1 cellular context compared by ENCODE assay signal in the genomic region with DNA sequence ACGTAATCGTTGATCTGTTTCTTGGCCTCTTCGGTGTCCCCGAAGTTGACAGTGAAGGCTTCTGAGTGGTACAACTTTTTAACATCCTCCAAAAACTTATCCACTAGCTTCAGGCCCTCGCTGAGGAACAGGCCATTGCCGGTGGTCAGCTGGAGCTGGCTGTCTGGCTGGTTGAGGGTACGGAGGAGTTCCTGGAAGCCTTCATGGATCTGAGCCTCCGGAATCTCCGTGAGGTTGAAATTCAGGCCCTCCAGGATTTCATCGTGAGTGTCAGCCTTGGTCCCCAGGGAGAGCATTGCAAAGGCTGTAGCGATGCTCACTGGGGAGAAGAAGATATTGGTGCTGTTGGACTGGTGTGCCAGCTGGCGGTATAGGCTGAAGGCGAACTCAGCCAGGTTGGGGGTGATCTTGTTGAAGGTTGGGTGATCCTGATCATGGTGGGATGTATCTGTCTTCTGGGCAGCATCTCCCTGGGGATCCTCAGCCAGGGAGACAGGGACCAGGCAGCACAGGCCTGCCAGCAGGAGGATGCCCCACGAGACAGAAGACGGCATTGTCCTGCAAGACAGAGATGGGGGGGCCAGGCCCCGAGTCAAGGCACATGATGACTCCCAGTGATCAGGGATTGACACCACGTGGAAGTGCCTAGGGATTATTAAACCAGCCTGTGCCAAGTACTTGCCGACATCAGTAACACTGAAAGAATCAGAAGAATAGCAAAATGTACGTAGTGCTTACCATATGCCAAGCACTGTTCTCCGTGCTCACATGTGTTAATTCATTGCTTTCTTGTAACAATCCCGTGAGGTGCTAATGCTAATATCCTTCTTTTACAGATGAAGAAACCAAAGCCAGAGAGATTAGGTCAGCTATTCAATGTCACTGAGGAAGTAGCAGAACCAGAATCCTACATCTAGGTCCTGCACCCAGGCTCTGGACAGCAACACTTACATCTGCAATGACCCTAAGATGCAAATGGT.
A peak's percentile ranks its signal among the peaks of the same experiment; 100 is the strongest.
TF ChIP-seq lines count a peak whose summit lies in the region.

No MANE protein-coding gene starts in this region.

TF ChIP-seq in HepG2, 621 proteins besides CTCF, POLR2A, EP300 and RAD21 (continued from another document):
- TF ChIP-seq ZC3H4 (CRISPR knock-in tag; IDR thresholded peaks at IDR 0.05; ENCODE audit: borderline replicate concordance) (no peak), MLLT10 (CRISPR knock-in tag; IDR thresholded peaks at IDR 0.05) (peak; percentile 43; the same call in 1 of the 2 replicates), ZC3H13 (CRISPR knock-in tag; IDR thresholded peaks at IDR 0.05) (peak; percentile 79), ZFP37 (CRISPR knock-in tag; IDR thresholded peaks at IDR 0.05; ENCODE audit: borderline replicate concordance) (no peak), ZBTB38 (CRISPR knock-in tag; IDR thresholded peaks at IDR 0.05) (peak; percentile 73; the same call in 1 of the 2 replicates), SALL1 (CRISPR knock-in tag; IDR thresholded peaks at IDR 0.05) (0 out of 2 replicates have a peak, but pooled peaks have one; percentile 17), ZNF598 (CRISPR knock-in tag; IDR thresholded peaks at IDR 0.05; ENCODE audit: borderline replicate concordance) (no peak), ZFY (CRISPR knock-in tag; IDR thresholded peaks at IDR 0.05) (peak; percentile 23; the same call in 1 of the 2 replicates), TOPORS (CRISPR knock-in tag; IDR thresholded peaks at IDR 0.05) (peak; percentile 75; the same call in 1 of the 2 replicates), AGO2 (optimal IDR thresholded peaks at IDR 0.05; ENCODE audit: low read depth, low read length) (peak; percentile 95), ATAD3A (CRISPR knock-in tag; IDR thresholded peaks at IDR 0.05) (no peak), MYC (CRISPR knock-in tag; IDR thresholded peaks at IDR 0.05; ENCODE audit: borderline replicate concordance) (peak; percentile 50; the same call in 1 of the 2 replicates), ZFX (CRISPR knock-in tag; IDR thresholded peaks at IDR 0.05; ENCODE audit: low read depth) (peak; percentile 23; the same call in 1 of the 2 replicates), ZNF468 (CRISPR knock-in tag; IDR thresholded peaks at IDR 0.05) (no peak), ZNF879 (CRISPR knock-in tag; IDR thresholded peaks at IDR 0.05) (peak; percentile 40; the same call in 1 of the 2 replicates), ZNF430 (CRISPR knock-in tag; IDR thresholded peaks at IDR 0.05) (0 out of 2 replicates have a peak, but pooled peaks have one; percentile 2), GTF3A (CRISPR knock-in tag; conservative IDR thresholded peaks at IDR 0.05) (no peak), RBM39 (IDR thresholded peaks at IDR 0.05; ENCODE audit: low read depth, low read length, poor library complexity, severe bottlenecking) (peak; percentile 56), FIP1L1 (IDR thresholded peaks at IDR 0.05; ENCODE audit: borderline replicate concordance, insufficient read depth, low read depth, low read length) (peak; percentile 91; the same call in 1 of the 2 replicates), ZNF652 (CRISPR knock-in tag; IDR thresholded peaks at IDR 0.05; ENCODE audit: borderline replicate concordance, low read depth) (0 out of 2 replicates have a peak, but pooled peaks have one; percentile 5), REPIN1 (CRISPR knock-in tag; IDR thresholded peaks at IDR 0.05; ENCODE audit: borderline replicate concordance, low read depth) (peak; percentile 39; the same call in 1 of the 2 replicates), POLR2G (IDR thresholded peaks at IDR 0.05; ENCODE audit: low read depth, low read length) (peak; percentile 84), RORA (CRISPR knock-in tag; IDR thresholded peaks at IDR 0.05) (no peak), LCORL (IDR thresholded peaks at IDR 0.05) (no peak), LCORL (CRISPR knock-in tag; IDR thresholded peaks at IDR 0.05) (0 out of 2 replicates have a peak, but pooled peaks have one; percentile 22), TMF1 (CRISPR knock-in tag; IDR thresholded peaks at IDR 0.05; ENCODE audit: low read depth) (0 out of 2 replicates have a peak, but pooled peaks have one; percentile 73), FOXC1 (CRISPR knock-in tag; IDR thresholded peaks at IDR 0.05; ENCODE audit: borderline replicate concordance) (peak; percentile 66; the same call in 1 of the 2 replicates), ZNF225 (CRISPR knock-in tag; IDR thresholded peaks at IDR 0.05) (0 out of 2 replicates have a peak, but pooled peaks have one; percentile 69), ZNF546 (CRISPR knock-in tag; conservative IDR thresholded peaks at IDR 0.05) (no peak), ZSCAN21 (CRISPR knock-in tag; IDR thresholded peaks at IDR 0.05; ENCODE audit: borderline replicate concordance) (0 out of 2 replicates have a peak, but pooled peaks have one; percentile 26)
- TF ChIP-seq, protein P1, sequence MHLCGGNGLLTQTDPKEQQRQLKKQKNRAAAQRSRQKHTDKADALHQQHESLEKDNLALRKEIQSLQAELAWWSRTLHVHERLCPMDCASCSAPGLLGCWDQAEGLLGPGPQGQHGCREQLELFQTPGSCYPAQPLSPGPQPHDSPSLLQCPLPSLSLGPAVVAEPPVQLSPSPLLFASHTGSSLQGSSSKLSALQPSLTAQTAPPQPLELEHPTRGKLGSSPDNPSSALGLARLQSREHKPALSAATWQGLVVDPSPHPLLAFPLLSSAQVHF (CRISPR knock-in tag; IDR thresholded peaks at IDR 0.05) = peak; percentile 44; the same call in 1 of the 2 replicates
- TF ChIP-seq, protein P2, sequence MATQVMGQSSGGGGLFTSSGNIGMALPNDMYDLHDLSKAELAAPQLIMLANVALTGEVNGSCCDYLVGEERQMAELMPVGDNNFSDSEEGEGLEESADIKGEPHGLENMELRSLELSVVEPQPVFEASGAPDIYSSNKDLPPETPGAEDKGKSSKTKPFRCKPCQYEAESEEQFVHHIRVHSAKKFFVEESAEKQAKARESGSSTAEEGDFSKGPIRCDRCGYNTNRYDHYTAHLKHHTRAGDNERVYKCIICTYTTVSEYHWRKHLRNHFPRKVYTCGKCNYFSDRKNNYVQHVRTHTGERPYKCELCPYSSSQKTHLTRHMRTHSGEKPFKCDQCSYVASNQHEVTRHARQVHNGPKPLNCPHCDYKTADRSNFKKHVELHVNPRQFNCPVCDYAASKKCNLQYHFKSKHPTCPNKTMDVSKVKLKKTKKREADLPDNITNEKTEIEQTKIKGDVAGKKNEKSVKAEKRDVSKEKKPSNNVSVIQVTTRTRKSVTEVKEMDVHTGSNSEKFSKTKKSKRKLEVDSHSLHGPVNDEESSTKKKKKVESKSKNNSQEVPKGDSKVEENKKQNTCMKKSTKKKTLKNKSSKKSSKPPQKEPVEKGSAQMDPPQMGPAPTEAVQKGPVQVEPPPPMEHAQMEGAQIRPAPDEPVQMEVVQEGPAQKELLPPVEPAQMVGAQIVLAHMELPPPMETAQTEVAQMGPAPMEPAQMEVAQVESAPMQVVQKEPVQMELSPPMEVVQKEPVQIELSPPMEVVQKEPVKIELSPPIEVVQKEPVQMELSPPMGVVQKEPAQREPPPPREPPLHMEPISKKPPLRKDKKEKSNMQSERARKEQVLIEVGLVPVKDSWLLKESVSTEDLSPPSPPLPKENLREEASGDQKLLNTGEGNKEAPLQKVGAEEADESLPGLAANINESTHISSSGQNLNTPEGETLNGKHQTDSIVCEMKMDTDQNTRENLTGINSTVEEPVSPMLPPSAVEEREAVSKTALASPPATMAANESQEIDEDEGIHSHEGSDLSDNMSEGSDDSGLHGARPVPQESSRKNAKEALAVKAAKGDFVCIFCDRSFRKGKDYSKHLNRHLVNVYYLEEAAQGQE (IDR thresholded peaks at IDR 0.05; ENCODE audit: borderline replicate concordance in 1 of 2, low read depth in 1 of 2, low read length in 2 of 2) = no peak
- TF ChIP-seq, protein P3, sequence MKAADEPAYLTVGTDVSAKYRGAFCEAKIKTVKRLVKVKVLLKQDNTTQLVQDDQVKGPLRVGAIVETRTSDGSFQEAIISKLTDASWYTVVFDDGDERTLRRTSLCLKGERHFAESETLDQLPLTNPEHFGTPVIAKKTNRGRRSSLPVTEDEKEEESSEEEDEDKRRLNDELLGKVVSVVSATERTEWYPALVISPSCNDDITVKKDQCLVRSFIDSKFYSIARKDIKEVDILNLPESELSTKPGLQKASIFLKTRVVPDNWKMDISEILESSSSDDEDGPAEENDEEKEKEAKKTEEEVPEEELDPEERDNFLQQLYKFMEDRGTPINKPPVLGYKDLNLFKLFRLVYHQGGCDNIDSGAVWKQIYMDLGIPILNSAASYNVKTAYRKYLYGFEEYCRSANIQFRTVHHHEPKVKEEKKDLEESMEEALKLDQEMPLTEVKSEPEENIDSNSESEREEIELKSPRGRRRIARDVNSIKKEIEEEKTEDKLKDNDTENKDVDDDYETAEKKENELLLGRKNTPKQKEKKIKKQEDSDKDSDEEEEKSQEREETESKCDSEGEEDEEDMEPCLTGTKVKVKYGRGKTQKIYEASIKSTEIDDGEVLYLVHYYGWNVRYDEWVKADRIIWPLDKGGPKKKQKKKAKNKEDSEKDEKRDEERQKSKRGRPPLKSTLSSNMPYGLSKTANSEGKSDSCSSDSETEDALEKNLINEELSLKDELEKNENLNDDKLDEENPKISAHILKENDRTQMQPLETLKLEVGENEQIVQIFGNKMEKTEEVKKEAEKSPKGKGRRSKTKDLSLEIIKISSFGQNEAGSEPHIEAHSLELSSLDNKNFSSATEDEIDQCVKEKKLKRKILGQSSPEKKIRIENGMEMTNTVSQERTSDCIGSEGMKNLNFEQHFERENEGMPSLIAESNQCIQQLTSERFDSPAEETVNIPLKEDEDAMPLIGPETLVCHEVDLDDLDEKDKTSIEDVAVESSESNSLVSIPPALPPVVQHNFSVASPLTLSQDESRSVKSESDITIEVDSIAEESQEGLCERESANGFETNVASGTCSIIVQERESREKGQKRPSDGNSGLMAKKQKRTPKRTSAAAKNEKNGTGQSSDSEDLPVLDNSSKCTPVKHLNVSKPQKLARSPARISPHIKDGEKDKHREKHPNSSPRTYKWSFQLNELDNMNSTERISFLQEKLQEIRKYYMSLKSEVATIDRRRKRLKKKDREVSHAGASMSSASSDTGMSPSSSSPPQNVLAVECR (CRISPR knock-in tag; IDR thresholded peaks at IDR 0.05; ENCODE audit: borderline replicate concordance) = peak; percentile 61
- TF ChIP-seq, protein P4, sequence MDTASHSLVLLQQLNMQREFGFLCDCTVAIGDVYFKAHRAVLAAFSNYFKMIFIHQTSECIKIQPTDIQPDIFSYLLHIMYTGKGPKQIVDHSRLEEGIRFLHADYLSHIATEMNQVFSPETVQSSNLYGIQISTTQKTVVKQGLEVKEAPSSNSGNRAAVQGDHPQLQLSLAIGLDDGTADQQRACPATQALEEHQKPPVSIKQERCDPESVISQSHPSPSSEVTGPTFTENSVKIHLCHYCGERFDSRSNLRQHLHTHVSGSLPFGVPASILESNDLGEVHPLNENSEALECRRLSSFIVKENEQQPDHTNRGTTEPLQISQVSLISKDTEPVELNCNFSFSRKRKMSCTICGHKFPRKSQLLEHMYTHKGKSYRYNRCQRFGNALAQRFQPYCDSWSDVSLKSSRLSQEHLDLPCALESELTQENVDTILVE (CRISPR knock-in tag; IDR thresholded peaks at IDR 0.05) = 0 out of 2 replicates have a peak, but pooled peaks have one; percentile 26
- TF ChIP-seq, protein P5, sequence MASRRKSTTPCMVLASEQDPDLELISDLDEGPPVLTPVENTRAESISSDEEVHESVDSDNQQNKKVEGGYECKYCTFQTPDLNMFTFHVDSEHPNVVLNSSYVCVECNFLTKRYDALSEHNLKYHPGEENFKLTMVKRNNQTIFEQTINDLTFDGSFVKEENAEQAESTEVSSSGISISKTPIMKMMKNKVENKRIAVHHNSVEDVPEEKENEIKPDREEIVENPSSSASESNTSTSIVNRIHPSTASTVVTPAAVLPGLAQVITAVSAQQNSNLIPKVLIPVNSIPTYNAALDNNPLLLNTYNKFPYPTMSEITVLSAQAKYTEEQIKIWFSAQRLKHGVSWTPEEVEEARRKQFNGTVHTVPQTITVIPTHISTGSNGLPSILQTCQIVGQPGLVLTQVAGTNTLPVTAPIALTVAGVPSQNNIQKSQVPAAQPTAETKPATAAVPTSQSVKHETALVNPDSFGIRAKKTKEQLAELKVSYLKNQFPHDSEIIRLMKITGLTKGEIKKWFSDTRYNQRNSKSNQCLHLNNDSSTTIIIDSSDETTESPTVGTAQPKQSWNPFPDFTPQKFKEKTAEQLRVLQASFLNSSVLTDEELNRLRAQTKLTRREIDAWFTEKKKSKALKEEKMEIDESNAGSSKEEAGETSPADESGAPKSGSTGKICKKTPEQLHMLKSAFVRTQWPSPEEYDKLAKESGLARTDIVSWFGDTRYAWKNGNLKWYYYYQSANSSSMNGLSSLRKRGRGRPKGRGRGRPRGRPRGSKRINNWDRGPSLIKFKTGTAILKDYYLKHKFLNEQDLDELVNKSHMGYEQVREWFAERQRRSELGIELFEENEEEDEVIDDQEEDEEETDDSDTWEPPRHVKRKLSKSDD (CRISPR knock-in tag; IDR thresholded peaks at IDR 0.05; ENCODE audit: low read depth) = no peak
- TF ChIP-seq, protein P6, sequence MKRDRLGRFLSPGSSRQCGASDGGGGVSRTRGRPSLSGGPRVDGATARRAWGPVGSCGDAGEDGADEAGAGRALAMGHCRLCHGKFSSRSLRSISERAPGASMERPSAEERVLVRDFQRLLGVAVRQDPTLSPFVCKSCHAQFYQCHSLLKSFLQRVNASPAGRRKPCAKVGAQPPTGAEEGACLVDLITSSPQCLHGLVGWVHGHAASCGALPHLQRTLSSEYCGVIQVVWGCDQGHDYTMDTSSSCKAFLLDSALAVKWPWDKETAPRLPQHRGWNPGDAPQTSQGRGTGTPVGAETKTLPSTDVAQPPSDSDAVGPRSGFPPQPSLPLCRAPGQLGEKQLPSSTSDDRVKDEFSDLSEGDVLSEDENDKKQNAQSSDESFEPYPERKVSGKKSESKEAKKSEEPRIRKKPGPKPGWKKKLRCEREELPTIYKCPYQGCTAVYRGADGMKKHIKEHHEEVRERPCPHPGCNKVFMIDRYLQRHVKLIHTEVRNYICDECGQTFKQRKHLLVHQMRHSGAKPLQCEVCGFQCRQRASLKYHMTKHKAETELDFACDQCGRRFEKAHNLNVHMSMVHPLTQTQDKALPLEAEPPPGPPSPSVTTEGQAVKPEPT (CRISPR knock-in tag; IDR thresholded peaks at IDR 0.05; ENCODE audit: low read depth) = no peak
- TF ChIP-seq, protein P7, sequence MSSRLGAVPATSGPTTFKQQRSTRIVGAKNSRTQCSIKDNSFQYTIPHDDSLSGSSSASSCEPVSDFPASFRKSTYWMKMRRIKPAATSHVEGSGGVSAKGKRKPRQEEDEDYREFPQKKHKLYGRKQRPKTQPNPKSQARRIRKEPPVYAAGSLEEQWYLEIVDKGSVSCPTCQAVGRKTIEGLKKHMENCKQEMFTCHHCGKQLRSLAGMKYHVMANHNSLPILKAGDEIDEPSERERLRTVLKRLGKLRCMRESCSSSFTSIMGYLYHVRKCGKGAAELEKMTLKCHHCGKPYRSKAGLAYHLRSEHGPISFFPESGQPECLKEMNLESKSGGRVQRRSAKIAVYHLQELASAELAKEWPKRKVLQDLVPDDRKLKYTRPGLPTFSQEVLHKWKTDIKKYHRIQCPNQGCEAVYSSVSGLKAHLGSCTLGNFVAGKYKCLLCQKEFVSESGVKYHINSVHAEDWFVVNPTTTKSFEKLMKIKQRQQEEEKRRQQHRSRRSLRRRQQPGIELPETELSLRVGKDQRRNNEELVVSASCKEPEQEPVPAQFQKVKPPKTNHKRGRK (CRISPR knock-in tag; IDR thresholded peaks at IDR 0.05) = peak; percentile 55; the same call in 1 of the 2 replicates
